ENCODE assay signal across 12 cellular contexts in genomic region chr15:99706557-99707303, GRCh38. TPM values are rescaled to one million over a fixed set of nuclear protein-coding genes. Genes with fewer than 3 reads are reported as not detected.
A peak's percentile ranks its signal among the peaks of the same experiment; 100 is the strongest.
DNase-seq lines count a peak whose midpoint lies in the region; ATAC-seq and TF ChIP-seq lines count a peak whose summit lies in the region.
"Had no signal": no experiment of that assay in that cellular context is flagged by ENCODE, and none has a peak within 500 bp of the region (broad histone marks: within the 10 kb centered on the region; RNA-seq: fewer than 3 reads in every experiment).

No MANE protein-coding gene starts in this region.

- ATAC-seq in heart right ventricle (no peak), right lobe of liver (peak in 1 of 4 donors; percentile 16), GM21825 (IDR thresholded peaks at IDR 0.05; ENCODE audit: unreplicated experiment) (no peak)

- no peaks in the 10 kb centered on the region for H3K9me3 Mint-ChIP-seq in activated T-helper 2 cell treated with anti-CD3 and anti-CD28 coated beads, Interferon-gamma antibody, Interleukin-2, Interleukin-4, amounts not matched to agents 10 μg/mL and 5 μg/mL and 100 μg/mL, durations not matched to agents 14 hours and 24 hours and 36 hours
- no peaks in the 10 kb centered on the region for H3K9me3 Mint-ChIP-seq in Caco-2 (ENCODE audit: unreplicated experiment)

- no peak for DNase-seq in heart right ventricle
- DNase-seq in cardiac septum (ENCODE audit: low spot score), result no peak
- DNase-seq in activated T-helper 2 cell treated with anti-CD3 and anti-CD28 coated beads, Interferon-gamma antibody, Interleukin-2, Interleukin-4, amounts not matched to agents 10 μg/mL and 5 μg/mL and 100 μg/mL, durations not matched to agents 14 hours and 24 hours and 36 hours (ENCODE audit: low spot score), result no peak
- DNase-seq in right lobe of liver, result no peak
- DNase-seq in tibial artery, result no peak
- DNase-seq in Caco-2, result no peak
- DNase-seq in activated CD4-positive, CD25-positive, alpha-beta regulatory T cell treated with anti-CD3 and anti-CD28 coated beads, Interleukin-2, amount 50 U/mL, for 72 hours, result no peak
- DNase-seq: GOT3, NCI-H2029 had no signal

- H3K4me1 ChIP-seq in heart right ventricle (peaks cover 12 to 87% (median 66%) of the 10 kb centered on the region in 9 donors), right lobe of liver (peaks cover 0 to 30% (median 4%) of the 10 kb centered on the region in 4 donors), tibial artery (peaks cover 0 to 58% (median 31%) of the 10 kb centered on the region in 4 donors), Caco-2 (peaks cover 3% of the 10 kb centered on the region; the same call in 1 of the 2 replicates)

- no TSS peak for BruUV-seq in Caco-2 (replicated peaks; lab: Mats Ljungman, UMichigan)

- H3K27me3 Mint-ChIP-seq in activated T-helper 2 cell treated with anti-CD3 and anti-CD28 coated beads, Interferon-gamma antibody, Interleukin-2, Interleukin-4, amounts not matched to agents 10 μg/mL and 5 μg/mL and 100 μg/mL, durations not matched to agents 14 hours and 24 hours and 36 hours (ENCODE audit: low read depth), result no peaks in the 10 kb centered on the region
- no peaks in the 10 kb centered on the region for H3K27me3 Mint-ChIP-seq in Caco-2 (ENCODE audit: insufficient read depth, unreplicated experiment)

- CTCF ChIA-PET in Caco-2 (lab: Charles Lee), result no interaction called here

- TF ChIP-seq CTCF in heart right ventricle (IDR thresholded peaks at IDR 0.05) (no peak), right lobe of liver (IDR thresholded peaks at IDR 0.05) (no peak), tibial artery (IDR thresholded peaks at IDR 0.05) (no peak), Caco-2 (IDR thresholded peaks at IDR 0.05; ENCODE audit: insufficient read depth in 1 of 2, low read depth in 1 of 2, low read length in 1 of 2, severe bottlenecking in 1 of 2, unreplicated experiment in 1 of 2) (no peak)

- H3K4me3 Mint-ChIP-seq in activated T-helper 2 cell treated with anti-CD3 and anti-CD28 coated beads, Interferon-gamma antibody, Interleukin-2, Interleukin-4, amounts not matched to agents 10 μg/mL and 5 μg/mL and 100 μg/mL, durations not matched to agents 14 hours and 24 hours and 36 hours (ENCODE audit: low read depth), result peak overlapping the region; percentile 59
- no peak overlapping the region for H3K4me3 Mint-ChIP-seq in Caco-2 (ENCODE audit: unreplicated experiment)

- TF ChIP-seq POLR2A in right lobe of liver (IDR thresholded peaks at IDR 0.05), result no peak

- H3K27ac ChIP-seq in heart right ventricle, result peak overlapping the region in 8 of 10 donors; percentile 67 to 87 (median 70)
- peak overlapping the region; percentile 34 to 78 (median 72) for H3K27ac ChIP-seq in right lobe of liver
- peak overlapping the region; percentile 63 to 67 for H3K27ac ChIP-seq in tibial artery
- H3K27ac ChIP-seq: HL-60, SJSA1 had no signal

- H3K4me3 ChIP-seq in heart right ventricle (no peak overlapping the region), right lobe of liver (no peak overlapping the region), tibial artery (no peak overlapping the region), Caco-2 (ENCODE audit: low read depth, low read length) (no peak overlapping the region)
- H3K4me3 ChIP-seq: SJSA1 had no signal

- H3K4me1 Mint-ChIP-seq in activated T-helper 2 cell treated with anti-CD3 and anti-CD28 coated beads, Interferon-gamma antibody, Interleukin-2, Interleukin-4, amounts not matched to agents 10 μg/mL and 5 μg/mL and 100 μg/mL, durations not matched to agents 14 hours and 24 hours and 36 hours (ENCODE audit: low read depth), result peaks cover 40% of the 10 kb centered on the region
- peaks cover 12% of the 10 kb centered on the region for H3K4me1 Mint-ChIP-seq in Caco-2 (ENCODE audit: low read depth, unreplicated experiment)

- no peaks in the 10 kb centered on the region for H3K27me3 ChIP-seq in heart right ventricle
- no peaks in the 10 kb centered on the region for H3K27me3 ChIP-seq in right lobe of liver
- H3K27me3 ChIP-seq in tibial artery, result no peaks in the 10 kb centered on the region
- H3K27me3 ChIP-seq in Caco-2 (replicated peaks; ENCODE audit: control insufficient read depth, insufficient read depth, low read length), result no peaks in the 10 kb centered on the region
- H3K27me3 ChIP-seq: SJSA1 had no signal

- H3K36me3 ChIP-seq in heart right ventricle (peaks cover 0 to 38% (median 15%) of the 10 kb centered on the region in 9 donors), right lobe of liver (peaks cover 0 to 13% (median 6%) of the 10 kb centered on the region in 4 donors), tibial artery (peaks cover 7 to 14% (median 10%) of the 10 kb centered on the region in 3 donors), Caco-2 (ENCODE audit: control insufficient read depth, insufficient read depth, low read length) (no peaks in the 10 kb centered on the region)

- intact Hi-C loops in heart right ventricle (cut with DNase I) (loop anchor here in 9 of 10 donors (2.0 to 10.0 kb wide), 10 partner anchors 139 to 424 kb away; partner anchors contain the start of gene MEF2A (in 3 of the 9)), cardiac septum (cut with DNase I) (loop anchor here (5.0 kb wide), 3 partner anchors 249 to 419 kb away; no protein-coding TSS in a partner anchor), right lobe of liver (cut with DNase I) (loop anchor here in 1 of 2 donors (10.0 kb wide), 1 partner anchor 302 kb away; no protein-coding TSS in a partner anchor), tibial artery (cut with DNase I; ENCODE audit: low total_unique reads) (loop anchor here (5.0 kb wide), 1 partner anchor 419 kb away; no protein-coding TSS in a partner anchor), Caco-2 (cut with micrococcal nuclease; ENCODE audit: unreplicated experiment) (no loop called here)
- intact Hi-C loops in activated T-helper 2 cell treated with anti-CD3 and anti-CD28 coated beads, Interferon-gamma antibody, Interleukin-2, Interleukin-4, amounts not matched to agents 10 μg/mL and 5 μg/mL and 100 μg/mL, durations not matched to agents 14 hours and 24 hours and 36 hours (cut with micrococcal nuclease), result loop anchor here (1.0 to 10.0 kb wide), 6 partner anchors 27 to 426 kb away; partner anchors contain the start of gene LYSMD4

- POLR2A ChIA-PET in Caco-2 (lab: Charles Lee), result no interaction called here

- H3K27ac Mint-ChIP-seq in activated T-helper 2 cell treated with anti-CD3 and anti-CD28 coated beads, Interferon-gamma antibody, Interleukin-2, Interleukin-4, amounts not matched to agents 10 μg/mL and 5 μg/mL and 100 μg/mL, durations not matched to agents 14 hours and 24 hours and 36 hours, result peak overlapping the region; percentile 77
- no peak overlapping the region for H3K27ac Mint-ChIP-seq in Caco-2 (ENCODE audit: unreplicated experiment)

- H3K9me3 ChIP-seq in heart right ventricle (no peaks in the 10 kb centered on the region), right lobe of liver (no peaks in the 10 kb centered on the region), tibial artery (no peaks in the 10 kb centered on the region), Caco-2 (no peaks in the 10 kb centered on the region)
- H3K9me3 ChIP-seq: SJSA1 had no signal

- peaks cover 27% of the 10 kb centered on the region for H3K36me3 Mint-ChIP-seq in activated T-helper 2 cell treated with anti-CD3 and anti-CD28 coated beads, Interferon-gamma antibody, Interleukin-2, Interleukin-4, amounts not matched to agents 10 μg/mL and 5 μg/mL and 100 μg/mL, durations not matched to agents 14 hours and 24 hours and 36 hours (ENCODE audit: low read depth)
- H3K36me3 Mint-ChIP-seq in Caco-2 (ENCODE audit: insufficient read depth, unreplicated experiment), result no peaks in the 10 kb centered on the region

- 77 to 80% methylated on average over 10 of the region's 10 CpGs for WGBS in heart right ventricle, 2 donors
- 55% methylated on average over 10 of the region's 10 CpGs for WGBS in right lobe of liver (ENCODE audit: insufficient coverage, low coverage, low lambda C conversion rate, missing lambda C conversion rate)

RNA-seq across cellular contexts. Expression of gene LYSMD4, which starts 26.5 kb away (rescaled TPM):
- 10 to 100 TPM in 8 of 10 donors, 1 to 10 TPM in 2; 7.0 to 13.4 (median 11.9) TPM for total RNA-seq in heart right ventricle
- polyA plus RNA-seq in heart right ventricle, result 10 to 100 TPM in 1 of 2 donors, 1 to 10 TPM in 1; 6.4 to 16.7 TPM
- 12.7 TPM for total RNA-seq in cardiac septum
- total RNA-seq in activated T-helper 2 cell treated with anti-CD3 and anti-CD28 coated beads, Interferon-gamma antibody, Interleukin-2, Interleukin-4, amounts not matched to agents 10 μg/mL and 5 μg/mL and 100 μg/mL, durations not matched to agents 14 hours and 24 hours and 36 hours, result 6.8 and 7.6 TPM in 2 replicates
- total RNA-seq in right lobe of liver, result 1 to 10 TPM; 2.8 to 7.0 (median 5.1) TPM
- total RNA-seq in Caco-2 (2022), result 14.4 and 15.9 TPM in 2 replicates
